13 cellular contexts compared by ENCODE assay signal in genomic region chr2:127039387-127040031, GRCh38.
DNase-seq lines count a peak whose midpoint lies in the region; ATAC-seq and TF ChIP-seq lines count a peak whose summit lies in the region.
"Had no signal": no experiment of that assay in that cellular context is flagged by ENCODE, and none has a peak within 500 bp of the region (broad histone marks: within the 10 kb centered on the region; RNA-seq: fewer than 3 reads in every experiment).

No MANE protein-coding gene starts in this region.

- no peaks in the 10 kb centered on the region for H3K27me3 Mint-ChIP-seq in activated B cell treated with CpG ODN at 0.5 μM for 24 hours

- CTCF ChIA-PET in activated B cell treated with CpG ODN at 0.5 μM for 24 hours (lab: Charles Lee) = interaction anchor here (1.8 kb wide), 1 partner anchor 13 kb away, joined by 4 read pairs; no protein-coding TSS in a partner anchor

- POLR2A ChIA-PET in activated B cell treated with CpG ODN at 0.5 μM for 24 hours (lab: Charles Lee) = no interaction called here

- H3K27ac ChIP-seq in adrenal gland (no peak overlapping the region), left lung (no peak overlapping the region)
- H3K27ac ChIP-seq: C4-2B, cardiac muscle cell, heart left ventricle, RWPE1 had no signal

- no peak overlapping the region for H3K27ac Mint-ChIP-seq in activated B cell treated with CpG ODN at 0.5 μM for 24 hours

- intact Hi-C loops in activated B cell treated with CpG ODN at 0.5 μM for 24 hours (cut with micrococcal nuclease) (no loop called here), adrenal gland (cut with DNase I) (loop anchor here in 1 of 2 donors (10.0 kb wide), 1 partner anchor 255 kb away; the partner anchor contains the start of gene ERCC3), left lung (cut with DNase I) (no loop called here)

- no peaks in the 10 kb centered on the region for H3K36me3 ChIP-seq in adrenal gland (replicated peaks in 1 of 2)
- H3K36me3 ChIP-seq in left lung = no peaks in the 10 kb centered on the region
- H3K36me3 ChIP-seq: cardiac muscle cell, heart left ventricle had no signal

- H3K27me3 ChIP-seq in adrenal gland (no peaks in the 10 kb centered on the region), left lung (no peaks in the 10 kb centered on the region)
- H3K27me3 ChIP-seq: cardiac muscle cell, heart left ventricle had no signal

- H3K4me3 ChIP-seq in adrenal gland = no peak overlapping the region
- no peak overlapping the region for H3K4me3 ChIP-seq in left lung
- H3K4me3 ChIP-seq: cardiac muscle cell, heart left ventricle had no signal

- H3K4me1 ChIP-seq in adrenal gland (replicated peaks in 1 of 2) = no peaks in the 10 kb centered on the region
- H3K4me1 ChIP-seq in left lung = no peaks in the 10 kb centered on the region
- H3K4me1 ChIP-seq: heart left ventricle had no signal

- H3K4me1 Mint-ChIP-seq in activated B cell treated with CpG ODN at 0.5 μM for 24 hours = peaks cover 11% of the 10 kb centered on the region

- TF ChIP-seq CTCF in activated B cell treated with CpG ODN at 0.5 μM for 24 hours (IDR thresholded peaks at IDR 0.05) = no peak
- no peak for TF ChIP-seq CTCF in adrenal gland (IDR thresholded peaks at IDR 0.05)
- TF ChIP-seq CTCF in left lung (IDR thresholded peaks at IDR 0.05) = no peak

- in situ Hi-C loops in G401 (cut with HindIII; ENCODE audit: low sequenced_read_pairs) = no loop called here

- TF ChIP-seq POLR2A in adrenal gland (IDR thresholded peaks at IDR 0.05) = no peak

- DNase-seq in G401 (ENCODE audit: low spot score) (peak; percentile 96), activated B cell treated with CpG ODN at 0.5 μM for 24 hours (no peak), NCI-H1417 (lab: John Stamatoyannopoulos, UW) (no peak), adrenal gland (no peak), left lung (no peak)
- no peak for DNase-seq in activated T-cell treated with anti-CD3 and anti-CD28 coated beads, Interleukin-2, amount 50 U/mL, for 48 hours
- DNase-seq: activated CD4-positive, alpha-beta T cell treated with anti-CD3 and anti-CD28 coated beads, Interleukin-2, amount 50 U/mL, for 1 hour had no signal

- H3K9me3 ChIP-seq in adrenal gland (replicated peaks in 1 of 3) (no peaks in the 10 kb centered on the region), left lung (no peaks in the 10 kb centered on the region)
- H3K9me3 ChIP-seq: heart left ventricle had no signal

- H3K36me3 Mint-ChIP-seq in activated B cell treated with CpG ODN at 0.5 μM for 24 hours (ENCODE audit: low read depth) = no peaks in the 10 kb centered on the region

- 87 to 91% (median 89%) methylated on average over 14 of the region's 14 CpGs for WGBS in adrenal gland, 4 donors

- ATAC-seq in GM19043 (IDR thresholded peaks at IDR 0.05; ENCODE audit: low read depth, unreplicated experiment) (peak; percentile 48), HG02870 (IDR thresholded peaks at IDR 0.05; ENCODE audit: unreplicated experiment) (peak; percentile 76), activated B cell treated with CpG ODN at 0.5 μM for 24 hours (ENCODE audit: low read depth) (peak; percentile 52), left lung (no peak)

- H3K4me3 Mint-ChIP-seq in activated B cell treated with CpG ODN at 0.5 μM for 24 hours = no peak overlapping the region

- H3K9me3 Mint-ChIP-seq in activated B cell treated with CpG ODN at 0.5 μM for 24 hours = no peaks in the 10 kb centered on the region
